ENCODE assay signal across 22 cellular contexts in the genomic region with DNA sequence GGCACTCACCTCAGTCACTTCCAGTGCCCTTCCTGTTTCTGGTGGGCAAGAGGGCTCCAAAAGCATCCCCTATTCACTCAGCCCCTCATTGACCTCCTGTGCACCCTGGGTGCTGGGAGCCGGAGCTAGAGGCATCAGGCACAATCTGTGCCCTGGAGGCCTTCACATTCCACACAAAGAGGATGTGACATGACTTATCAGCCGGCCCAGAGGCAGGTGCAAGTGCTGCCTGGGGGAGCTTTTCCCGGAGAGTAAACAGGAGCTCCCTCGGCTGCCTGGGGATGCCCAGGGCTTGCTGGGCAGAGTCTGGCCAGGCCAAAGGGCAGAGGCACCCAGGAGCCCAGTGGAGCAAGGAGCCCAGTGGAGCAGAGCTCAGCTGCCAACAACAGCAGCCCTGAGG.
DNase-seq lines count a peak whose midpoint lies in the region; ATAC-seq and TF ChIP-seq lines count a peak whose summit lies in the region.
"Had no signal": no experiment of that assay in that cellular context is flagged by ENCODE, and none has a peak within 500 bp of the region (broad histone marks: within the 10 kb centered on the region; RNA-seq: fewer than 3 reads in every experiment).

No MANE protein-coding gene starts in this region.

- peak overlapping the region; percentile 64 for H3K27ac ChIP-seq in SK-N-MC
- no peak overlapping the region for H3K27ac ChIP-seq in trophoblast cell (ENCODE audit: low read depth, low read length)
- H3K27ac ChIP-seq: C4-2B, esophagus muscularis mucosa, HL-60, neural progenitor cell, prostate gland had no signal

- no peak for TF ChIP-seq CTCF in brain (conservative IDR thresholded peaks at IDR 0.05)

- H2BK120ac ChIP-seq in trophoblast cell (ENCODE audit: insufficient read depth, low read length, poor library complexity) = no peak overlapping the region

- H3K27me3 ChIP-seq in trophoblast cell (ENCODE audit: insufficient read depth, low read length) = no peaks in the 10 kb centered on the region
- H3K27me3 ChIP-seq: neural progenitor cell had no signal

- H3K9me3 Mint-ChIP-seq in activated T-cell treated with anti-CD3 and anti-CD28 coated beads, Interleukin-2, amount 50 U/mL, for 4 hours = no peaks in the 10 kb centered on the region
- peaks cover 0 to 13% (median 0%) of the 10 kb centered on the region in 5 experiments for H3K9me3 Mint-ChIP-seq in brain
- H3K9me3 Mint-ChIP-seq: neural progenitor cell had no signal

- H3K9ac ChIP-seq in SK-N-MC (ENCODE audit: insufficient read length) (no peak overlapping the region), trophoblast cell (ENCODE audit: low read length) (no peak overlapping the region)
- H3K9ac ChIP-seq: neural progenitor cell had no signal

- no peak overlapping the region for H4K91ac ChIP-seq in trophoblast cell (ENCODE audit: low read depth, low read length)

- no peak for ATAC-seq in activated T-cell treated with anti-CD3 and anti-CD28 coated beads, Interleukin-2, amount 50 U/mL, for 4 hours
- ATAC-seq in activated CD4-positive, CD25-positive, alpha-beta regulatory T cell treated with anti-CD3 and anti-CD28 coated beads, Interleukin-2, amount 50 U/mL, for 24 hours = no peak
- ATAC-seq: HCT116, PC-3 had no signal

- no peaks in the 10 kb centered on the region for H3K27me3 Mint-ChIP-seq in activated T-cell treated with anti-CD3 and anti-CD28 coated beads, Interleukin-2, amount 50 U/mL, for 4 hours (ENCODE audit: low read depth)
- H3K27me3 Mint-ChIP-seq in brain = peaks cover 11% of the 10 kb centered on the region
- H3K27me3 Mint-ChIP-seq: IgD-negative memory B cell had no signal

- no peak overlapping the region for H2BK5ac ChIP-seq in trophoblast cell (ENCODE audit: low read depth, low read length, poor library complexity)

- no peak for DNase-seq in activated T-cell treated with anti-CD3 and anti-CD28 coated beads, Interleukin-2, amount 50 U/mL, for 4 hours
- DNase-seq in activated T-cell treated with anti-CD3 and anti-CD28 coated beads for 4 hours = no peak
- no peak for DNase-seq in SK-N-MC (ENCODE audit: low read depth, low spot score)
- peak; percentile 51 to 61 for DNase-seq in trophoblast cell
- DNase-seq in NCI-H2196 (lab: John Stamatoyannopoulos, UW; ENCODE audit: unreplicated experiment) = no peak
- DNase-seq in SHP77 treated with DMSO at 0.1 percent for 48 hours (lab: John Stamatoyannopoulos, UW) = no peak
- DNase-seq: activated CD4-positive, alpha-beta T cell treated with anti-CD3 and anti-CD28 coated beads for 1 hour; aorta; midbrain; NCI-H226; PC-3; stimulated activated CD4-positive, alpha-beta T cell treated with anti-CD3 and anti-CD28 coated beads, Interleukin-2, amount 100 ng/mL, for 24 hours; T-helper 9 cell had no signal

- no peak overlapping the region for H4K12ac ChIP-seq in trophoblast cell (ENCODE audit: low read depth, low read length)

- no peak overlapping the region for H4K8ac ChIP-seq in trophoblast cell (ENCODE audit: low read depth, low read length)

- no peak overlapping the region for H2AFZ ChIP-seq in trophoblast cell (ENCODE audit: insufficient read depth, low read length, poor library complexity)
- H2AFZ ChIP-seq: neural progenitor cell had no signal

- H3K9me3 ChIP-seq in SK-N-MC (ENCODE audit: low read depth, low read length) (no peaks in the 10 kb centered on the region), trophoblast cell (ENCODE audit: insufficient read depth, low read depth, low read length) (peaks cover 2% of the 10 kb centered on the region)
- H3K9me3 ChIP-seq: esophagus muscularis mucosa, prostate gland had no signal

- H3K23ac ChIP-seq in trophoblast cell (ENCODE audit: low read length) = no peak overlapping the region

- no peak overlapping the region for H3K14ac ChIP-seq in trophoblast cell (ENCODE audit: low read length)

- H3K4me1 ChIP-seq in trophoblast cell (ENCODE audit: control insufficient read depth in 1 of 2, insufficient read depth in 2 of 2, low read length in 2 of 2) = peaks cover 25 to 27% of the 10 kb centered on the region in 2 experiments
- H3K4me1 ChIP-seq: esophagus muscularis mucosa, neural progenitor cell, prostate gland had no signal

- H3K79me1 ChIP-seq in trophoblast cell (ENCODE audit: low read length) = peaks cover 2% of the 10 kb centered on the region

- peaks cover 31% of the 10 kb centered on the region for H3K36me3 Mint-ChIP-seq in activated T-cell treated with anti-CD3 and anti-CD28 coated beads, Interleukin-2, amount 50 U/mL, for 4 hours (ENCODE audit: insufficient read depth)
- peaks cover 27% of the 10 kb centered on the region for H3K36me3 Mint-ChIP-seq in brain
- H3K36me3 Mint-ChIP-seq: IgD-negative memory B cell, neural progenitor cell had no signal

- H3K36me3 ChIP-seq in SK-N-MC (ENCODE audit: insufficient read depth, low read length) (peaks cover 95% of the 10 kb centered on the region), trophoblast cell (ENCODE audit: control insufficient read depth in 1 of 2, insufficient read depth in 2 of 2, low read length in 2 of 2) (no peaks in the 10 kb centered on the region)
- H3K36me3 ChIP-seq: esophagus muscularis mucosa, neural progenitor cell, prostate gland had no signal

- H3K4me3 Mint-ChIP-seq in activated T-cell treated with anti-CD3 and anti-CD28 coated beads, Interleukin-2, amount 50 U/mL, for 4 hours = peak overlapping the region; percentile 24
- no peak overlapping the region for H3K4me3 Mint-ChIP-seq in brain
- H3K4me3 Mint-ChIP-seq: neural progenitor cell had no signal

- H3K18ac ChIP-seq in trophoblast cell (ENCODE audit: low read length) = no peak overlapping the region

- no CpG with 5 or more reads among the region's 4 CpGs for WGBS in trophoblast cell (ENCODE audit: extremely low coverage, insufficient coverage, insufficient read length)

- peak overlapping the region in 3 of 5 experiments; percentile 51 to 80 (median 59) for H3K27ac Mint-ChIP-seq in brain
- H3K27ac Mint-ChIP-seq: neural progenitor cell had no signal

- no peak overlapping the region for H3K4me2 ChIP-seq in trophoblast cell (ENCODE audit: low read length)
- H3K4me2 ChIP-seq: neural progenitor cell had no signal

- no peak overlapping the region for H3K4ac ChIP-seq in trophoblast cell (ENCODE audit: low read depth, low read length)

- no peak overlapping the region for H2BK12ac ChIP-seq in trophoblast cell (ENCODE audit: low read length)

- H3K4me3 ChIP-seq in SK-N-MC (no peak overlapping the region), trophoblast cell (ENCODE audit: low read depth, low read length) (no peak overlapping the region)
- H3K4me3 ChIP-seq: esophagus muscularis mucosa, neural progenitor cell, prostate gland had no signal

- no peaks in the 10 kb centered on the region for H3K79me2 ChIP-seq in trophoblast cell (ENCODE audit: control insufficient read depth, insufficient read depth, low read length, poor library complexity)

- H3K4me1 Mint-ChIP-seq in activated T-cell treated with anti-CD3 and anti-CD28 coated beads, Interleukin-2, amount 50 U/mL, for 4 hours (ENCODE audit: low read depth) = peaks cover 99% of the 10 kb centered on the region
- H3K4me1 Mint-ChIP-seq in brain = peaks cover 48% of the 10 kb centered on the region

- no peak overlapping the region for H2AK5ac ChIP-seq in trophoblast cell (ENCODE audit: low read length)

Comparison
In these comparisons a context has a peak if more than half of its experiments do, and no peak if none do; other contexts are left out.
1. DNase-seq: peak in trophoblast cell (2 of 2); none in activated T-cell treated with anti-CD3 and anti-CD28 coated beads, Interleukin-2, amount 50 U/mL, for 4 hours (single experiment), activated T-cell treated with anti-CD3 and anti-CD28 coated beads for 4 hours (single experiment), SK-N-MC (single experiment), NCI-H2196 (single experiment) and SHP77 treated with DMSO at 0.1 percent for 48 hours (single experiment).